8 cellular contexts compared by ENCODE assay signal in the genomic region with DNA sequence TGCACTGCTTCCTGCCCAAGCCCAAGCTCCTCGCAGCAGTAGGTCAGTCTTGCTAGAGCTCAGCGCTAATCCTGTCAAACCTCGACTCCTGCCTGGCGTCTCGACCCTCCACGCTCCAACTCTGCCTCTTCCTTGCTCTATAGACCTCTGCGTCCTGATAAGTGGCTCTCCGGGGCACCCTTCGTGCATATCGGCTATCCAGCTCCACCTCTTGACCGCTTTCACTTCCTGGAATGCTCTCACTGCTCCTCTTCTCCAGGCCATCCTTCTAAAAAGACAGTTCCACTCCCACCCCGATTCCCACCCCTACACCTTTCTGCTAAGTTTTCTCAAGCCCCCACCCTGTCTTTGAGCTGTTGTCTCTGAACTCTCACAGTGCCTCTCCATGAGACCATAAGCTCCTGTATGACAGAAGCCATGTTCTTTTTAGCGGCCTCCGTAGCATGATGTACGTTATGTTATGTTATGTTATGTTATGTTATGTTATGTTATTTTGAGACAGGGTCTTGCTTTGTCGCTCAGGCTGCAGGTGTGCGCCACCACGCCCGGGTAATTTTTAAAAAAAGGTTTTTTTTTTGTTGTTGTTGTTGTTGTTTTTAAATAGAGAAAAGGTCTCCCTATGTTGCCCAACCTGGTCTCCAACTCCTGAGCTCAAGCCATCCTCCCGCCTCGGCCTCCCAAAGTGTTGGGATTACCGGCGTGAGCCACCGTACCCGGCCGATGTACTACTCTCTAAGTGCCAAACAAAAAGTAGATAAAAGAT. TPM values are rescaled to one million over a fixed set of nuclear protein-coding genes. Genes with fewer than 3 reads are reported as not detected.
DNase-seq lines count a peak whose midpoint lies in the region; ATAC-seq and TF ChIP-seq lines count a peak whose summit lies in the region.

No MANE protein-coding gene starts in this region.

- peaks cover 37% of the 10 kb centered on the region for H3K36me3 Mint-ChIP-seq in central memory CD8-positive, alpha-beta T cell (ENCODE audit: insufficient read depth)

- peak overlapping the region; percentile 60 for H3K4me2 ChIP-seq in OCI-LY3 (ENCODE audit: low read length)

- peak overlapping the region; percentile 97 for H3K27ac Mint-ChIP-seq in central memory CD8-positive, alpha-beta T cell (ENCODE audit: low read depth)

- H3K4me3 Mint-ChIP-seq in central memory CD8-positive, alpha-beta T cell: peak overlapping the region; percentile 98

- 4 to 13% methylated on average over 11 to 26 of the region's 26 CpGs for WGBS in transverse colon (ENCODE audit: low coverage in 1 of 2), 2 donors

- H3K27ac ChIP-seq in OCI-LY3 (ENCODE audit: low read length) (peak overlapping the region; percentile 77), lower lobe of right lung (peak overlapping the region; percentile 97), transverse colon (peak overlapping the region; percentile 95 to 100 (median 98))

- H3K9ac ChIP-seq in OCI-LY3 (ENCODE audit: low read length): peak overlapping the region; percentile 80

- no peak for TF ChIP-seq EP300 in transverse colon (IDR thresholded peaks at IDR 0.05; ENCODE audit: low read depth)

- ATAC-seq in GM21528 (IDR thresholded peaks at IDR 0.05; ENCODE audit: low FRiP score, unreplicated experiment) (peak; percentile 0), lower lobe of right lung (peak; percentile 0 to 14), HG02798 (IDR thresholded peaks at IDR 0.05; ENCODE audit: poor library complexity, unreplicated experiment) (no peak)
- ATAC-seq in central memory CD8-positive, alpha-beta T cell (replicated peaks; ENCODE audit: extremely low read depth, poor library complexity, severe bottlenecking): no peak

- H3K79me2 ChIP-seq in OCI-LY3 (ENCODE audit: low read length): peaks cover 53% of the 10 kb centered on the region

- H3K4me1 Mint-ChIP-seq in central memory CD8-positive, alpha-beta T cell: peaks cover 40% of the 10 kb centered on the region

- peaks cover 15% of the 10 kb centered on the region for H3K4me1 ChIP-seq in OCI-LY3 (ENCODE audit: low read length)
- H3K4me1 ChIP-seq in lower lobe of right lung: peaks cover 54% of the 10 kb centered on the region
- peaks cover 38 to 54% (median 40%) of the 10 kb centered on the region in 4 donors for H3K4me1 ChIP-seq in transverse colon

- 0 out of 2 replicates have a peak overlapping the region, but pooled peaks have one; percentile 43 for H2AFZ ChIP-seq in OCI-LY3 (ENCODE audit: low read depth, low read length)

- TF ChIP-seq CTCF in OCI-LY3 (IDR thresholded peaks at IDR 0.05; ENCODE audit: low read depth, low read length): no peak
- no peak for TF ChIP-seq CTCF in lower lobe of right lung (IDR thresholded peaks at IDR 0.05)
- TF ChIP-seq CTCF in transverse colon (IDR thresholded peaks at IDR 0.05): no peak

- H3K9me3 Mint-ChIP-seq in central memory CD8-positive, alpha-beta T cell: no peaks in the 10 kb centered on the region

- intact Hi-C loops in lower lobe of right lung (cut with DNase I): no loop called here
- intact Hi-C loops in transverse colon (cut with DNase I; ENCODE audit: low total_unique reads): no loop called here

- no peak for TF ChIP-seq POLR2A in transverse colon (IDR thresholded peaks at IDR 0.05)

- DNase-seq in AML-193 (lab: John Stamatoyannopoulos, UW): peak; percentile 23 to 34
- no peak for DNase-seq in central memory CD8-positive, alpha-beta T cell (ENCODE audit: low spot score in 2 of 2)
- no peak for DNase-seq in lower lobe of right lung
- DNase-seq in transverse colon: no peak
- no peak for DNase-seq in cerebellum (ENCODE audit: low spot score)

- H3K9me3 ChIP-seq in OCI-LY3 (ENCODE audit: insufficient read depth, low read length): no peaks in the 10 kb centered on the region
- H3K9me3 ChIP-seq in lower lobe of right lung: no peaks in the 10 kb centered on the region
- H3K9me3 ChIP-seq in transverse colon: no peaks in the 10 kb centered on the region

- peak overlapping the region; percentile 94 for H3K4me3 ChIP-seq in OCI-LY3 (ENCODE audit: low read length)
- peak overlapping the region; percentile 78 for H3K4me3 ChIP-seq in lower lobe of right lung
- H3K4me3 ChIP-seq in transverse colon: peak overlapping the region; percentile 67 to 93 (median 80)

- H3K27me3 Mint-ChIP-seq in central memory CD8-positive, alpha-beta T cell: no peaks in the 10 kb centered on the region

- H3K36me3 ChIP-seq in OCI-LY3 (replicated peaks; ENCODE audit: low read depth, low read length): peaks cover 2% of the 10 kb centered on the region
- H3K36me3 ChIP-seq in lower lobe of right lung: peaks cover 25% of the 10 kb centered on the region
- no peaks in the 10 kb centered on the region for H3K36me3 ChIP-seq in transverse colon

- H4K20me1 ChIP-seq in OCI-LY3 (ENCODE audit: insufficient read depth, low read length): no peaks in the 10 kb centered on the region

- H3K27me3 ChIP-seq in OCI-LY3 (ENCODE audit: low read depth, low read length) (no peaks in the 10 kb centered on the region), lower lobe of right lung (ENCODE audit: low read depth) (no peaks in the 10 kb centered on the region), transverse colon (no peaks in the 10 kb centered on the region)

- in situ Hi-C loops in transverse colon (cut with MboI; ENCODE audit: low pct_ligation_motif_present in 1 of 4, low pct_unique_long_range_greater_than_20kb in 1 of 4, low sequenced_read_pairs in 3 of 4): loop anchor here in 1 of 4 donors (10.0 kb wide), 1 partner anchor 52 kb away; a partner anchor contains a TSS

RNA-seq across cellular contexts. Expression of a gene that starts 0.6 kb away (rescaled TPM):
- total RNA-seq in lower lobe of right lung (68.0 TPM), transverse colon (100 to 1,000 TPM in 1 of 4 donors, 10 to 100 TPM in 3; 22.1 to 107 (median 62.0) TPM), cerebellum (15.3 TPM)

RNA-seq across cellular contexts. Expression of a gene that starts 8.8 kb away (rescaled TPM):
- total RNA-seq in lower lobe of right lung: 67.0 TPM
- 10 to 100 TPM in 2 of 4 donors, 1 to 10 TPM in 1, not detected in 1; 9.2 to 22.1 (median 11.3) TPM for total RNA-seq in transverse colon
- 1.7 TPM for total RNA-seq in cerebellum

RNA-seq across cellular contexts. Expression of a gene that starts 27.5 kb away (rescaled TPM):
- total RNA-seq in lower lobe of right lung: 44.2 TPM
- total RNA-seq in transverse colon: 10 to 100 TPM; 23.7 to 52.4 (median 40.4) TPM
- 61.9 TPM for total RNA-seq in cerebellum

RNA-seq across cellular contexts. Expression of a gene that starts 54.5 kb away (rescaled TPM):
- total RNA-seq in lower lobe of right lung (37.7 TPM), transverse colon (10 to 100 TPM; 17.5 to 32.5 (median 21.0) TPM), cerebellum (93.8 TPM)

RNA-seq across cellular contexts. Expression of a gene that starts 55.2 kb away (rescaled TPM):
- total RNA-seq in lower lobe of right lung: 1.6 TPM
- 1 to 10 TPM in 1 of 4 donors, under 1 TPM in 3; 0.75 to 3.0 (median 0.81) TPM for total RNA-seq in transverse colon
- 20.5 TPM for total RNA-seq in cerebellum

Comparison
In these comparisons a context has a peak if more than half of its experiments do, and no peak if none do; other contexts are left out.
1. DNase-seq: peak in AML-193 (2 of 2); none in central memory CD8-positive, alpha-beta T cell (0 of 2), lower lobe of right lung (single experiment), transverse colon (single experiment) and cerebellum (single experiment).
2. ATAC-seq: peak in GM21528 (single experiment) and lower lobe of right lung (2 of 2); none in central memory CD8-positive, alpha-beta T cell (single experiment) and HG02798 (single experiment).
3. Peak in every context shown above with its lines, with median percentiles within 50 percentile points of each other: H3K27ac ChIP-seq and H3K4me3 ChIP-seq.